Comparison of ENCODE assay signal across 14 cellular contexts in genomic region chr5:56346044-56346710, GRCh38.
DNase-seq lines count a peak whose midpoint lies in the region; ATAC-seq lines count a peak whose summit lies in the region.
"Had no signal": no experiment of that assay in that cellular context is flagged by ENCODE, and none has a peak within 500 bp of the region (broad histone marks: within the 10 kb centered on the region; RNA-seq: fewer than 3 reads in every experiment).

No MANE protein-coding gene starts in this region.

- H3K4me1 Mint-ChIP-seq in activated CD4-positive, alpha-beta memory T cell treated with anti-CD3 and anti-CD28 coated beads, Interleukin-2, amount 10 ng/mL, durations not matched to agents 7 days and 5 days = no peaks in the 10 kb centered on the region

- no peaks in the 10 kb centered on the region for H3K27me3 Mint-ChIP-seq in activated CD4-positive, alpha-beta memory T cell treated with anti-CD3 and anti-CD28 coated beads, Interleukin-2, amount 10 ng/mL, durations not matched to agents 7 days and 5 days
- H3K27me3 Mint-ChIP-seq: T-cell had no signal

- peaks cover 31% of the 10 kb centered on the region for H3K4me1 ChIP-seq in mesodermal cell (ENCODE audit: control insufficient read depth, insufficient read depth, low read length, poor library complexity, severe bottlenecking)

- H3K36me3 ChIP-seq in SK-N-MC (ENCODE audit: insufficient read depth, low read length) (no peaks in the 10 kb centered on the region), mesodermal cell (ENCODE audit: control insufficient read depth, insufficient read depth, low read length) (no peaks in the 10 kb centered on the region)
- H3K36me3 ChIP-seq: HAP-1 had no signal

- in situ Hi-C loops in Caki2 (cut with HindIII; ENCODE audit: low pct_unique_long_range_greater_than_20kb, low sequenced_read_pairs) = no loop called here

- POLR2A ChIA-PET in activated CD4-positive, alpha-beta memory T cell treated with anti-CD3 and anti-CD28 coated beads, Interleukin-2, amount 10 ng/mL, durations not matched to agents 7 days and 5 days (lab: Charles Lee) = no interaction called here

- no peaks in the 10 kb centered on the region for H3K9me3 ChIP-seq in SK-N-MC (ENCODE audit: low read depth, low read length)
- H3K9me3 ChIP-seq in mesodermal cell (ENCODE audit: control insufficient read depth, low read length) = peaks cover 8% of the 10 kb centered on the region
- H3K9me3 ChIP-seq: HAP-1 had no signal

- H3K4me3 Mint-ChIP-seq in activated CD4-positive, alpha-beta memory T cell treated with anti-CD3 and anti-CD28 coated beads, Interleukin-2, amount 10 ng/mL, durations not matched to agents 7 days and 5 days = no peak overlapping the region
- H3K4me3 Mint-ChIP-seq: T-cell had no signal

- H3K27ac Mint-ChIP-seq in activated CD4-positive, alpha-beta memory T cell treated with anti-CD3 and anti-CD28 coated beads, Interleukin-2, amount 10 ng/mL, durations not matched to agents 7 days and 5 days = no peak overlapping the region

- no peak overlapping the region; the same call in 1 of the 2 replicates for H3K27ac ChIP-seq in SK-N-MC
- peak overlapping the region; percentile 46 for H3K27ac ChIP-seq in mesodermal cell (ENCODE audit: low read depth, low read length, severe bottlenecking)
- H3K27ac ChIP-seq: BLaER1 treated with 17β-estradiol and CSF1 and Interleukin-3, amounts not matched to agents 10 nM and 100 nM had no signal

- CTCF ChIA-PET in activated CD4-positive, alpha-beta memory T cell treated with anti-CD3 and anti-CD28 coated beads, Interleukin-2, amount 10 ng/mL, durations not matched to agents 7 days and 5 days (lab: Charles Lee) = no interaction called here

- no peaks in the 10 kb centered on the region for H3K9me3 Mint-ChIP-seq in activated CD4-positive, alpha-beta memory T cell treated with anti-CD3 and anti-CD28 coated beads, Interleukin-2, amount 10 ng/mL, durations not matched to agents 7 days and 5 days

- no peak overlapping the region for H3K9ac ChIP-seq in SK-N-MC (ENCODE audit: insufficient read length)
- H3K9ac ChIP-seq: BLaER1 treated with 17β-estradiol and CSF1 and Interleukin-3, amounts not matched to agents 10 nM and 100 nM had no signal

- 88 to 96% methylated on average over 3 of the region's 5 CpGs for WGBS in mesodermal cell (ENCODE audit: insufficient coverage in 2 of 2), 2 experiments

- ATAC-seq in HG03095 (IDR thresholded peaks at IDR 0.05; ENCODE audit: unreplicated experiment) (no peak), GM18873 (IDR thresholded peaks at IDR 0.05; ENCODE audit: low FRiP score, unreplicated experiment) (no peak)
- ATAC-seq: T-cell had no signal

- DNase-seq in Caki2 (ENCODE audit: low read depth) (peak; percentile 25), HT1080 (ENCODE audit: low read depth) (peak; percentile 15), SK-N-MC (ENCODE audit: low read depth, low spot score) (no peak), NCI-H187 (lab: John Stamatoyannopoulos, UW) (no peak)
- DNase-seq in activated CD4-positive, alpha-beta memory T cell treated with anti-CD3 and anti-CD28 coated beads, Interleukin-2, amount 10 ng/mL, durations not matched to agents 7 days and 5 days = no peak
- DNase-seq: KBM-7, NCI-H1092, NCI-H748 treated with DMSO at 0.1 percent for 48 hours, T-cell had no signal

- H3K4me3 ChIP-seq in SK-N-MC (0 out of 2 replicates have a peak overlapping the region, but pooled peaks have one; percentile 39), mesodermal cell (ENCODE audit: extremely low read depth, insufficient read depth, low read length, poor library complexity, severe bottlenecking) (no peak overlapping the region)
- H3K4me3 ChIP-seq: BLaER1 treated with 17β-estradiol and CSF1 and Interleukin-3, amounts not matched to agents 10 nM and 100 nM; HAP-1 had no signal

- no peaks in the 10 kb centered on the region for H3K36me3 Mint-ChIP-seq in activated CD4-positive, alpha-beta memory T cell treated with anti-CD3 and anti-CD28 coated beads, Interleukin-2, amount 10 ng/mL, durations not matched to agents 7 days and 5 days (ENCODE audit: low read depth)

Comparison
In these comparisons a context has a peak if more than half of its experiments do, and no peak if none do; other contexts are left out.
1. DNase-seq: peak in Caki2 (single experiment) and HT1080 (single experiment); none in SK-N-MC (single experiment), NCI-H187 (0 of 2) and activated CD4-positive, alpha-beta memory T cell treated with anti-CD3 and anti-CD28 coated beads, Interleukin-2, amount 10 ng/mL, durations not matched to agents 7 days and 5 days (single experiment).